In genomic region chr14:101972126-101972785, GRCh38 we compare ENCODE assay signal across 9 cellular contexts. TPM values are rescaled to one million over a fixed set of nuclear protein-coding genes. Genes with fewer than 3 reads are reported as not detected.
A peak's percentile ranks its signal among the peaks of the same experiment; 100 is the strongest.
DNase-seq lines count a peak whose midpoint lies in the region; ATAC-seq and TF ChIP-seq lines count a peak whose summit lies in the region.
"Had no signal": no experiment of that assay in that cellular context is flagged by ENCODE, and none has a peak within 500 bp of the region (broad histone marks: within the 10 kb centered on the region; RNA-seq: fewer than 3 reads in every experiment).

No MANE protein-coding gene starts in this region.

- no peak overlapping the region for H3K4me3 ChIP-seq in CD8-positive, alpha-beta T cell (ENCODE audit: low read depth, low read length)
- H3K4me3 ChIP-seq in MG63 (peak overlapping the region; percentile 32), skeletal muscle satellite cell (ENCODE audit: low read length) (peak overlapping the region; percentile 49)

- peaks cover 12% of the 10 kb centered on the region for H3K4me1 ChIP-seq in CD8-positive, alpha-beta T cell (ENCODE audit: insufficient read depth, low read length)
- H3K4me1 ChIP-seq in skeletal muscle satellite cell (ENCODE audit: control insufficient read depth, insufficient read depth, low read length) = peaks cover 42% of the 10 kb centered on the region

- no peaks in the 10 kb centered on the region for H3K27me3 Mint-ChIP-seq in CD8-positive, alpha-beta T cell (ENCODE audit: low read depth)
- H3K27me3 Mint-ChIP-seq: memory B cell had no signal

- peaks cover 7% of the 10 kb centered on the region for H3K36me3 ChIP-seq in CD8-positive, alpha-beta T cell (ENCODE audit: insufficient read depth, low read length)
- H3K36me3 ChIP-seq in MG63 (peaks cover 35% of the 10 kb centered on the region), skeletal muscle satellite cell (ENCODE audit: insufficient read depth, low read length) (peaks cover 33% of the 10 kb centered on the region)

- peak overlapping the region; percentile 6 for H3K27ac Mint-ChIP-seq in CD8-positive, alpha-beta T cell
- H3K27ac Mint-ChIP-seq: memory B cell had no signal

- no peak for TF ChIP-seq CTCF in CD8-positive, alpha-beta T cell (IDR thresholded peaks at IDR 0.05)

- peaks cover 35% of the 10 kb centered on the region for H3K36me3 Mint-ChIP-seq in CD8-positive, alpha-beta T cell

- H3K27me3 ChIP-seq in CD8-positive, alpha-beta T cell (ENCODE audit: insufficient read depth, low read length) = no peaks in the 10 kb centered on the region
- H3K27me3 ChIP-seq in MG63 = no peaks in the 10 kb centered on the region
- H3K27me3 ChIP-seq in skeletal muscle satellite cell (ENCODE audit: control insufficient read depth, insufficient read depth, low read length) = no peaks in the 10 kb centered on the region

- no peak overlapping the region for H3K27ac ChIP-seq in CD8-positive, alpha-beta T cell (ENCODE audit: low read depth, low read length)

- no peak for ATAC-seq in CD8-positive, alpha-beta T cell
- ATAC-seq in HG03442 (IDR thresholded peaks at IDR 0.05; ENCODE audit: unreplicated experiment) (no peak), HG02642 (IDR thresholded peaks at IDR 0.05; ENCODE audit: poor library complexity, unreplicated experiment) (no peak), HG03571 (IDR thresholded peaks at IDR 0.05; ENCODE audit: unreplicated experiment) (no peak)

- intact Hi-C loops in CD8-positive, alpha-beta T cell (cut with DNase I, micrococcal nuclease) = no loop called here

- peak overlapping the region; percentile 81 for H3K4me2 ChIP-seq in skeletal muscle satellite cell (ENCODE audit: low read length)

- POLR2A ChIA-PET in CD8-positive, alpha-beta T cell (lab: Charles Lee) = interaction anchor here (0.6 to 0.7 kb wide), 3 partner anchors 25 to 604 kb away, joined by 3 to 7 read pairs (median 5); no protein-coding TSS in a partner anchor

- no peak overlapping the region for H3K4me3 Mint-ChIP-seq in CD8-positive, alpha-beta T cell
- H3K4me3 Mint-ChIP-seq: memory B cell had no signal

- CTCF ChIA-PET in CD8-positive, alpha-beta T cell (lab: Charles Lee) = interaction anchor here (0.8 to 2.7 kb wide), 2 partner anchors 124 to 193 kb away, joined by 3 to 9 read pairs; no protein-coding TSS in a partner anchor

- no peaks in the 10 kb centered on the region for H3K9me3 Mint-ChIP-seq in CD8-positive, alpha-beta T cell
- H3K9me3 Mint-ChIP-seq: memory B cell had no signal

- H3K9ac ChIP-seq in skeletal muscle satellite cell (ENCODE audit: low read depth, low read length) = peak overlapping the region; percentile 76

- no peak for DNase-seq in CD8-positive, alpha-beta T cell
- DNase-seq in MG63 (peak; percentile 95), astrocyte of the hippocampus (ENCODE audit: low read depth, low spot score) (peak; percentile 98), hippocampal formation (lab: John Stamatoyannopoulos, UW) (peak; percentile 28 to 34)

- H3K9me3 ChIP-seq in CD8-positive, alpha-beta T cell (ENCODE audit: low read length) = no peaks in the 10 kb centered on the region
- no peaks in the 10 kb centered on the region for H3K9me3 ChIP-seq in MG63
- H3K9me3 ChIP-seq in skeletal muscle satellite cell (replicated peaks; ENCODE audit: low read length) = no peaks in the 10 kb centered on the region

- peaks cover 49% of the 10 kb centered on the region for H3K4me1 Mint-ChIP-seq in CD8-positive, alpha-beta T cell (ENCODE audit: low read depth)

RNA-seq across cellular contexts. Expression of gene DYNC1H1, which starts 7.9 kb away (rescaled TPM):
- total RNA-seq in CD8-positive, alpha-beta T cell = 100 to 1,000 TPM; 359 TPM
- total RNA-seq in MG63 (2014; rRNA removed; shearing (Covaris generic); ENCODE audit: low replicate concordance) = 108 and 146 TPM in 2 replicates
- total RNA-seq in skeletal muscle satellite cell (2012; rRNA removed) = 433 and 610 TPM in 2 replicates

Comparison
In these comparisons a context has a peak if more than half of its experiments do, and no peak if none do; other contexts are left out.
1. DNase-seq: peak in MG63 (single experiment), astrocyte of the hippocampus (single experiment) and hippocampal formation (2 of 2); none in CD8-positive, alpha-beta T cell (0 of 7).